16 cellular contexts compared by ENCODE assay signal in genomic region chr12:104748356-104748755, GRCh38.
A peak's percentile ranks its signal among the peaks of the same experiment; 100 is the strongest.
DNase-seq lines count a peak whose midpoint lies in the region; ATAC-seq and TF ChIP-seq lines count a peak whose summit lies in the region.
"Had no signal": no experiment of that assay in that cellular context is flagged by ENCODE, and none has a peak within 500 bp of the region (broad histone marks: within the 10 kb centered on the region; RNA-seq: fewer than 3 reads in every experiment).

No MANE protein-coding gene starts in this region.

- H3K27ac ChIP-seq in tibial artery: peak overlapping the region; percentile 25 to 58
- no peak overlapping the region for H3K27ac ChIP-seq in gastroesophageal sphincter
- H3K27ac ChIP-seq: neural progenitor cell had no signal

- no peaks in the 10 kb centered on the region for H3K27me3 ChIP-seq in tibial artery
- H3K27me3 ChIP-seq in gastroesophageal sphincter: no peaks in the 10 kb centered on the region
- H3K27me3 ChIP-seq: adrenal gland, neural progenitor cell had no signal

- no peak for TF ChIP-seq POLR2A in gastroesophageal sphincter (IDR thresholded peaks at IDR 0.05)

- peaks cover 2% of the 10 kb centered on the region for H3K27me3 Mint-ChIP-seq in activated naive CD8-positive, alpha-beta T cell treated with anti-CD3 and anti-CD28 coated beads, Interleukin-2, amount 10 ng/mL, durations not matched to agents 7 days and 5 days
- no peaks in the 10 kb centered on the region for H3K27me3 Mint-ChIP-seq in activated naive CD8-positive, alpha-beta T cell treated with anti-CD3 and anti-CD28 coated beads, Interleukin-2, amount 50 U/mL, for 24 hours

- no peaks in the 10 kb centered on the region for H3K9me3 ChIP-seq in tibial artery
- H3K9me3 ChIP-seq in gastroesophageal sphincter: no peaks in the 10 kb centered on the region
- H3K9me3 ChIP-seq: adrenal gland had no signal

- H3K4me3 Mint-ChIP-seq in activated naive CD8-positive, alpha-beta T cell treated with anti-CD3 and anti-CD28 coated beads, Interleukin-2, amount 10 ng/mL, durations not matched to agents 7 days and 5 days: peak overlapping the region; percentile 63
- H3K4me3 Mint-ChIP-seq in activated naive CD8-positive, alpha-beta T cell treated with anti-CD3 and anti-CD28 coated beads, Interleukin-2, amount 50 U/mL, for 24 hours: no peak overlapping the region
- H3K4me3 Mint-ChIP-seq: neural progenitor cell had no signal

- H3K27ac Mint-ChIP-seq in activated naive CD8-positive, alpha-beta T cell treated with anti-CD3 and anti-CD28 coated beads, Interleukin-2, amount 10 ng/mL, durations not matched to agents 7 days and 5 days: peak overlapping the region; percentile 44
- H3K27ac Mint-ChIP-seq in activated naive CD8-positive, alpha-beta T cell treated with anti-CD3 and anti-CD28 coated beads, Interleukin-2, amount 50 U/mL, for 24 hours: no peak overlapping the region
- H3K27ac Mint-ChIP-seq: neural progenitor cell; T-helper 2 cell treated with Interferon-gamma antibody and Interleukin-4, amounts not matched to agents 5 μg/mL and 100 μg/mL, for 36 hours had no signal

- H3K4me1 Mint-ChIP-seq in activated naive CD8-positive, alpha-beta T cell treated with anti-CD3 and anti-CD28 coated beads, Interleukin-2, amount 10 ng/mL, durations not matched to agents 7 days and 5 days: peaks cover 46% of the 10 kb centered on the region
- peaks cover 58% of the 10 kb centered on the region for H3K4me1 Mint-ChIP-seq in activated naive CD8-positive, alpha-beta T cell treated with anti-CD3 and anti-CD28 coated beads, Interleukin-2, amount 50 U/mL, for 24 hours

- POLR2A ChIA-PET in activated naive CD8-positive, alpha-beta T cell treated with anti-CD3 and anti-CD28 coated beads, Interleukin-2, amount 10 ng/mL, durations not matched to agents 7 days and 5 days (lab: Charles Lee): interaction anchor here (1.7 kb wide), 1 partner anchor 9 kb away, joined by 6 read pairs; no protein-coding TSS in a partner anchor

- no peak for DNase-seq in activated naive CD8-positive, alpha-beta T cell treated with anti-CD3 and anti-CD28 coated beads, Interleukin-2, amount 10 ng/mL, durations not matched to agents 7 days and 5 days
- no peak for DNase-seq in activated naive CD8-positive, alpha-beta T cell treated with anti-CD3 and anti-CD28 coated beads, Interleukin-2, amount 50 U/mL, for 24 hours
- DNase-seq in NCI-H82 treated with DMSO at 0.1 percent for 48 hours (lab: John Stamatoyannopoulos, UW; ENCODE audit: unreplicated experiment) (peak; percentile 2), islet precursor cell (peak; percentile 49), tibial artery (no peak)
- DNase-seq: activated T-cell treated with anti-CD3 and anti-CD28 coated beads, Interleukin-2, amount 50 U/mL, for 4 hours; cerebellar nuclear complex; NCI-H226; SHP77 treated with DMSO at 0.1 percent for 48 hours; stimulated activated CD4-positive, alpha-beta T cell treated with anti-CD3 and anti-CD28 coated beads, Interleukin-15, amount 100 ng/mL, for 24 hours had no signal

- TF ChIP-seq CTCF in tibial artery (IDR thresholded peaks at IDR 0.05) (no peak), gastroesophageal sphincter (IDR thresholded peaks at IDR 0.05) (no peak)

- peaks cover 0 to 15% (median 5%) of the 10 kb centered on the region in 4 donors for H3K4me1 ChIP-seq in tibial artery
- H3K4me1 ChIP-seq in gastroesophageal sphincter: peaks cover 0 to 15% (median 0%) of the 10 kb centered on the region in 3 donors

- ATAC-seq in activated naive CD8-positive, alpha-beta T cell treated with anti-CD3 and anti-CD28 coated beads, Interleukin-2, amount 10 ng/mL, durations not matched to agents 7 days and 5 days (ENCODE audit: low read depth): no peak
- no peak for ATAC-seq in activated naive CD8-positive, alpha-beta T cell treated with anti-CD3 and anti-CD28 coated beads, Interleukin-2, amount 50 U/mL, for 24 hours
- no peak for ATAC-seq in SK-N-SH treated with all-trans-retinoic acid at 6 μM for 48 hours
- ATAC-seq in gastroesophageal sphincter: no peak
- ATAC-seq in HG02759 (IDR thresholded peaks at IDR 0.05; ENCODE audit: unreplicated experiment): no peak

- TF ChIP-seq EP300 in gastroesophageal sphincter (IDR thresholded peaks at IDR 0.05): no peak

- H3K36me3 ChIP-seq in tibial artery (no peaks in the 10 kb centered on the region), gastroesophageal sphincter (no peaks in the 10 kb centered on the region)
- H3K36me3 ChIP-seq: adrenal gland, neural progenitor cell had no signal

- intact Hi-C loops in tibial artery (cut with DNase I; ENCODE audit: low total_unique reads): no loop called here

- peaks cover 22% of the 10 kb centered on the region for H3K36me3 Mint-ChIP-seq in activated naive CD8-positive, alpha-beta T cell treated with anti-CD3 and anti-CD28 coated beads, Interleukin-2, amount 10 ng/mL, durations not matched to agents 7 days and 5 days
- H3K36me3 Mint-ChIP-seq in activated naive CD8-positive, alpha-beta T cell treated with anti-CD3 and anti-CD28 coated beads, Interleukin-2, amount 50 U/mL, for 24 hours (ENCODE audit: low read depth): no peaks in the 10 kb centered on the region

- no peaks in the 10 kb centered on the region for H3K9me3 Mint-ChIP-seq in activated naive CD8-positive, alpha-beta T cell treated with anti-CD3 and anti-CD28 coated beads, Interleukin-2, amount 10 ng/mL, durations not matched to agents 7 days and 5 days
- H3K9me3 Mint-ChIP-seq in activated naive CD8-positive, alpha-beta T cell treated with anti-CD3 and anti-CD28 coated beads, Interleukin-2, amount 50 U/mL, for 24 hours: no peaks in the 10 kb centered on the region

- no peak overlapping the region for H3K4me3 ChIP-seq in tibial artery
- H3K4me3 ChIP-seq in gastroesophageal sphincter: no peak overlapping the region
- H3K4me3 ChIP-seq: adrenal gland, neural progenitor cell had no signal

- WGBS in gastroesophageal sphincter (ENCODE audit: low coverage in 1 of 2), 2 donors: 59 to 66% methylated on average over 4 to 5 of the region's 7 CpGs

TF ChIP-seq in SK-N-SH treated with all-trans-retinoic acid at 6 μM for 48 hours, 23 proteins besides CTCF, POLR2A, EP300 and RAD21 (continues in another document):
- no peak for TF ChIP-seq RARB (CRISPR knock-in tag; IDR thresholded peaks at IDR 0.05)
- no peak for TF ChIP-seq ARNTL (CRISPR knock-in tag; IDR thresholded peaks at IDR 0.05; ENCODE audit: borderline replicate concordance, low read depth)
- no peak for TF ChIP-seq GLIS3 (CRISPR knock-in tag; IDR thresholded peaks at IDR 0.05)
- TF ChIP-seq TCF4 (CRISPR knock-in tag; IDR thresholded peaks at IDR 0.05; ENCODE audit: borderline replicate concordance): no peak
- TF ChIP-seq, protein P1, sequence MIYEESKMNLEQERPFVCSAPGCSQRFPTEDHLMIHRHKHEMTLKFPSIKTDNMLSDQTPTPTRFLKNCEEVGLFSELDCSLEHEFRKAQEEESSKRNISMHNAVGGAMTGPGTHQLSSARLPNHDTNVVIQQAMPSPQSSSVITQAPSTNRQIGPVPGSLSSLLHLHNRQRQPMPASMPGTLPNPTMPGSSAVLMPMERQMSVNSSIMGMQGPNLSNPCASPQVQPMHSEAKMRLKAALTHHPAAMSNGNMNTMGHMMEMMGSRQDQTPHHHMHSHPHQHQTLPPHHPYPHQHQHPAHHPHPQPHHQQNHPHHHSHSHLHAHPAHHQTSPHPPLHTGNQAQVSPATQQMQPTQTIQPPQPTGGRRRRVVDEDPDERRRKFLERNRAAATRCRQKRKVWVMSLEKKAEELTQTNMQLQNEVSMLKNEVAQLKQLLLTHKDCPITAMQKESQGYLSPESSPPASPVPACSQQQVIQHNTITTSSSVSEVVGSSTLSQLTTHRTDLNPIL (CRISPR knock-in tag; IDR thresholded peaks at IDR 0.05; ENCODE audit: low read depth): no peak
- TF ChIP-seq, protein P2, sequence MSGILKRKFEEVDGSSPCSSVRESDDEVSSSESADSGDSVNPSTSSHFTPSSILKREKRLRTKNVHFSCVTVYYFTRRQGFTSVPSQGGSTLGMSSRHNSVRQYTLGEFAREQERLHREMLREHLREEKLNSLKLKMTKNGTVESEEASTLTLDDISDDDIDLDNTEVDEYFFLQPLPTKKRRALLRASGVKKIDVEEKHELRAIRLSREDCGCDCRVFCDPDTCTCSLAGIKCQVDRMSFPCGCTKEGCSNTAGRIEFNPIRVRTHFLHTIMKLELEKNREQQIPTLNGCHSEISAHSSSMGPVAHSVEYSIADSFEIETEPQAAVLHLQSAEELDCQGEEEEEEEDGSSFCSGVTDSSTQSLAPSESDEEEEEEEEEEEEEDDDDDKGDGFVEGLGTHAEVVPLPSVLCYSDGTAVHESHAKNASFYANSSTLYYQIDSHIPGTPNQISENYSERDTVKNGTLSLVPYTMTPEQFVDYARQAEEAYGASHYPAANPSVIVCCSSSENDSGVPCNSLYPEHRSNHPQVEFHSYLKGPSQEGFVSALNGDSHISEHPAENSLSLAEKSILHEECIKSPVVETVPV (CRISPR knock-in tag; IDR thresholded peaks at IDR 0.05): no peak
- no peak for TF ChIP-seq POU6F1 (CRISPR knock-in tag; IDR thresholded peaks at IDR 0.05; ENCODE audit: borderline replicate concordance, low read depth)
- no peak for TF ChIP-seq ZNF70 (CRISPR knock-in tag; IDR thresholded peaks at IDR 0.05)
- no peak for TF ChIP-seq SNAI2 (CRISPR knock-in tag; IDR thresholded peaks at IDR 0.05)
- no peak for TF ChIP-seq ESRRG (CRISPR knock-in tag; IDR thresholded peaks at IDR 0.05)

Comparison
In these comparisons a context has a peak if more than half of its experiments do, and no peak if none do; other contexts are left out.
1. DNase-seq: peak in NCI-H82 treated with DMSO at 0.1 percent for 48 hours (single experiment) and islet precursor cell (single experiment); none in activated naive CD8-positive, alpha-beta T cell treated with anti-CD3 and anti-CD28 coated beads, Interleukin-2, amount 10 ng/mL, durations not matched to agents 7 days and 5 days (single experiment), activated naive CD8-positive, alpha-beta T cell treated with anti-CD3 and anti-CD28 coated beads, Interleukin-2, amount 50 U/mL, for 24 hours (single experiment) and tibial artery (0 of 2).
2. H3K27ac ChIP-seq: peak in tibial artery (2 of 2); none in gastroesophageal sphincter (0 of 4).